ENCODE assay signal across 11 cellular contexts in genomic region chr6:130760006-130760405, GRCh38.
DNase-seq lines count a peak whose midpoint lies in the region; ATAC-seq, FAIRE-seq and TF ChIP-seq lines count a peak whose summit lies in the region.
"Had no signal": no experiment of that assay in that cellular context is flagged by ENCODE, and none has a peak within 500 bp of the region (broad histone marks: within the 10 kb centered on the region; RNA-seq: fewer than 3 reads in every experiment).

No MANE protein-coding gene starts in this region.

- no peak overlapping the region for H3K4me3 ChIP-seq in SJCRH30
- no peak overlapping the region for H3K4me3 ChIP-seq in gastrocnemius medialis

- H3K9me3 ChIP-seq in SJCRH30 (replicated peaks) = no peaks in the 10 kb centered on the region
- H3K9me3 ChIP-seq in gastrocnemius medialis = no peaks in the 10 kb centered on the region

- peak; percentile 21 for FAIRE-seq in GM19239 (lab: Jason Lieb, UNC)
- FAIRE-seq: G401.6 had no signal

- intact Hi-C loops in gastrocnemius medialis (cut with DNase I; ENCODE audit: low total_unique reads) = no loop called here

- no peak for TF ChIP-seq POLR2A in gastrocnemius medialis (IDR thresholded peaks at IDR 0.05)

- DNase-seq in ACHN = peak; percentile 35
- no peak for DNase-seq in GM19239 (ENCODE audit: insufficient read length, low spot score)
- DNase-seq in SJCRH30 = peak; percentile 8 to 63
- peak; percentile 60 for DNase-seq in hepatic stellate cell (ENCODE audit: low spot score)
- no peak for DNase-seq in NCI-H1417 treated with DMSO at 0.1 percent for 48 hours (lab: John Stamatoyannopoulos, UW)
- no peak for DNase-seq in amniotic stem cell (lab: John Stamatoyannopoulos, UW)
- DNase-seq in NCI-H1105 treated with DMSO at 0.1 percent for 48 hours (lab: John Stamatoyannopoulos, UW) = no peak
- no peak for DNase-seq in gastrocnemius medialis
- DNase-seq: activated B cell treated with CpG ODN at 0.5 μM for 24 hours had no signal

- in situ Hi-C loops in ACHN (cut with HindIII; ENCODE audit: low pct_ligation_motif_present, low pct_unique_long_range_greater_than_20kb, low sequenced_read_pairs) = no loop called here
- in situ Hi-C loops in gastrocnemius medialis (cut with MboI; ENCODE audit: low sequenced_read_pairs in 4 of 4) = no loop called here

- H3K27ac ChIP-seq in SJCRH30 (no peak overlapping the region), gastrocnemius medialis (no peak overlapping the region)
- H3K27ac ChIP-seq: epithelial cell of prostate had no signal

- ATAC-seq in gastrocnemius medialis = no peak

- no peak for TF ChIP-seq CTCF in gastrocnemius medialis (IDR thresholded peaks at IDR 0.05 in 4 of 5, conservative IDR thresholded peaks at IDR 0.05 in 1 of 5)

- H3K36me3 ChIP-seq in SJCRH30 (no peaks in the 10 kb centered on the region), gastrocnemius medialis (no peaks in the 10 kb centered on the region)

- H3K4me1 ChIP-seq in SJCRH30 (no peaks in the 10 kb centered on the region), gastrocnemius medialis (no peaks in the 10 kb centered on the region)

- H3K27me3 ChIP-seq in SJCRH30 (no peaks in the 10 kb centered on the region), gastrocnemius medialis (no peaks in the 10 kb centered on the region)

Comparison
In these comparisons a context has a peak if more than half of its experiments do, and no peak if none do; other contexts are left out.
1. DNase-seq: peak in ACHN (single experiment), SJCRH30 (2 of 2) and hepatic stellate cell (single experiment); none in GM19239 (single experiment), NCI-H1417 treated with DMSO at 0.1 percent for 48 hours (single experiment), amniotic stem cell (single experiment), NCI-H1105 treated with DMSO at 0.1 percent for 48 hours (single experiment) and gastrocnemius medialis (0 of 2).